25 cellular contexts compared by ENCODE assay signal in genomic region chr19:23531976-23532375, GRCh38.
"Had no signal": no experiment of that assay in that cellular context is flagged by ENCODE, and none has a peak within 500 bp of the region (broad histone marks: within the 10 kb centered on the region; RNA-seq: fewer than 3 reads in every experiment).

No MANE protein-coding gene starts in this region.

- H3K27ac ChIP-seq: stomach, suprapubic skin, testis, thoracic aorta, thyroid gland, tibial artery, tibial nerve, transverse colon, upper lobe of left lung, upper lobe of right lung, uterus, vagina had no signal

- H3K27me3 ChIP-seq: stomach, suprapubic skin, testis, thyroid gland, tibial artery, tibial nerve, transverse colon, upper lobe of left lung, upper lobe of right lung, uterus, vagina had no signal

- ATAC-seq: stimulated activated effector memory CD8-positive, alpha-beta T cell treated with anti-CD3 and anti-CD28 coated beads, Interleukin-12 subunit alpha, Interleukin-12 subunit beta, amount 100 ng/mL, for 72 hours; stimulated activated memory B cell treated with anti-CD40 and anti-IgM and Interleukin-4, amounts not matched to agents 10 μg/mL and 1 μg/mL and 100 μg/mL, for 72 hours; stimulated activated naive B cell treated with anti-CD40 and anti-IgM and Interleukin-4, amounts not matched to agents 10 μg/mL and 1 μg/mL and 100 μg/mL, for 72 hours; stimulated activated naive CD8-positive, alpha-beta T cell treated with anti-CD3 and anti-CD28 coated beads, Interleukin-15, amount 100 ng/mL, for 72 hours; stimulated activated naive CD8-positive, alpha-beta T cell treated with anti-CD3 and anti-CD28 coated beads, Interleukin-15, Interleukin-2, amounts not matched to agents 100 U/mL and 50 U/mL, for 24 hours; upper lobe of right lung had no signal

- H3K36me3 ChIP-seq: stomach, suprapubic skin, thoracic aorta, thyroid gland, tibial artery, tibial nerve, transverse colon, upper lobe of left lung, upper lobe of right lung, uterus, vagina had no signal

- H3K4me3 ChIP-seq: stomach, suprapubic skin, testis, thoracic aorta, thyroid gland, tibial artery, tibial nerve, transverse colon, upper lobe of left lung, upper lobe of right lung, uterus, vagina had no signal

- H3K4me1 ChIP-seq: stomach, suprapubic skin, testis, thyroid gland, tibial artery, tibial nerve, transverse colon, upper lobe of left lung, upper lobe of right lung, uterus, vagina had no signal

- H3K9me3 ChIP-seq: testis, thoracic aorta, thyroid gland, tibial artery, upper lobe of right lung, uterus, vagina had no signal

- DNase-seq: stimulated activated CD4-positive, alpha-beta T cell treated with anti-CD3 and anti-CD28 coated beads, Interleukin-2, amount 100 ng/mL, for 48 hours; stimulated activated CD4-positive, alpha-beta T cell treated with anti-CD3 and anti-CD28 coated beads, Interleukin-4, amount 100 ng/mL, for 1 hour; stimulated activated CD4-positive, alpha-beta T cell treated with anti-CD3 and anti-CD28 coated beads, Interleukin-4, amount 100 ng/mL, for 24 hours; stimulated activated CD4-positive, alpha-beta T cell treated with anti-CD3 and anti-CD28 coated beads, Interleukin-4, amount 100 ng/mL, for 4 hours; stimulated activated CD8-positive, alpha-beta memory T cell treated with anti-CD3 and anti-CD28 coated beads, Interleukin-4, amount 100 ng/mL, for 48 hours; stimulated activated naive B cell treated with anti-CD40 and anti-IgM and Interleukin-4, amounts not matched to agents 10 μg/mL and 1 μg/mL and 100 μg/mL, for 72 hours; stimulated activated naive CD4-positive, alpha-beta T cell; stimulated activated naive CD4-positive, alpha-beta T cell treated with Interleukin-2 at 50 U/mL for 16 hours; stimulated activated naive CD8-positive, alpha-beta T cell treated with anti-CD3 and anti-CD28 coated beads, Interleukin-15, amount 100 ng/mL, for 72 hours; stimulated activated naive CD8-positive, alpha-beta T cell treated with anti-CD3 and anti-CD28 coated beads, Interleukin-15, Interleukin-2, amounts not matched to agents 100 U/mL and 50 U/mL, for 24 hours; stomach; substantia nigra; testis; thyroid gland; tibial artery; transverse colon; upper lobe of left lung; upper lobe of right lung; uterus had no signal
